ENCODE assay signal across 11 cellular contexts in genomic region chrX:48020472-48020871, GRCh38. TPM values are rescaled to one million over a fixed set of nuclear protein-coding genes. Genes with fewer than 3 reads are reported as not detected.
A peak's percentile ranks its signal among the peaks of the same experiment; 100 is the strongest.
DNase-seq lines count a peak whose midpoint lies in the region; ATAC-seq, FAIRE-seq and TF ChIP-seq lines count a peak whose summit lies in the region.
"Not testable (repeated sequence)": the region's sequence is repeated elsewhere in the genome, so short reads cannot be mapped to it uniquely, and the experiment has no call there.
"Had no signal": no experiment of that assay in that cellular context is flagged by ENCODE, and none has a peak within 500 bp of the region (broad histone marks: within the 10 kb centered on the region; RNA-seq: fewer than 3 reads in every experiment).

No MANE protein-coding gene starts in this region.

- H3K4me3 Mint-ChIP-seq in T-cell: peak overlapping the region; percentile 81 to 94 (median 83)
- peak overlapping the region; percentile 60 for H3K4me3 Mint-ChIP-seq in activated T-cell treated with anti-CD3 and anti-CD28 coated beads, Interleukin-2, amount 50 U/mL, for 4 hours
- H3K4me3 Mint-ChIP-seq in natural killer cell treated with Interleukin-12 subunit alpha and Interleukin-12 subunit beta and Interleukin-15 and Interleukin-18, amount 100 ng/mL, for 72 hours: peak overlapping the region; percentile 96

- not testable (repeated sequence) for H3K4me1 ChIP-seq in A549; GM23248 (ENCODE audit: insufficient read depth); mammary epithelial cell (ENCODE audit: insufficient read depth, low read length); heart left ventricle

- H3K27me3 ChIP-seq in GM23248 (replicated peaks; ENCODE audit: insufficient read depth); mammary epithelial cell (ENCODE audit: insufficient read depth, low read length); heart left ventricle: not testable (repeated sequence)

- peak overlapping the region in 1 of 2 donors; percentile 98 for H3K27ac Mint-ChIP-seq in T-cell
- H3K27ac Mint-ChIP-seq in natural killer cell treated with Interleukin-12 subunit alpha and Interleukin-12 subunit beta and Interleukin-15 and Interleukin-18, amount 100 ng/mL, for 72 hours: peak overlapping the region; percentile 93 to 97

- not testable (repeated sequence) for H3F3A ChIP-seq in GM23248 (ENCODE audit: insufficient read depth)

- 54% methylated on average over 11 of the region's 11 CpGs for WGBS in A549 (ENCODE audit: missing lambda C conversion rate)
- WGBS in GM23248 (ENCODE audit: low coverage in 1 of 2, low lambda C conversion rate in 2 of 2, missing lambda C conversion rate in 2 of 2), 2 experiments: 9 to 13% methylated on average over 9 to 11 of the region's 11 CpGs
- WGBS in mammary epithelial cell (ENCODE audit: low coverage, missing lambda C conversion rate): 38% methylated on average over 7 of the region's 11 CpGs
- 38 to 70% (median 56%) methylated on average over 11 of the region's 11 CpGs for WGBS in heart left ventricle, 4 donors

- H3K36me3 ChIP-seq in GM23248 (ENCODE audit: low read depth); mammary epithelial cell (ENCODE audit: insufficient read depth, low read length); heart left ventricle: not testable (repeated sequence)

- BruUV-seq in mammary epithelial cell (replicated peaks; lab: Mats Ljungman, UMichigan): not testable (repeated sequence)

- TF ChIP-seq EP300 in A549 (IDR thresholded peaks at IDR 0.05): not testable (repeated sequence)

- peak overlapping the region in 1 of 2 experiments; percentile 94; a peak in 1 of 6 replicates for H3K27ac ChIP-seq in A549
- 0 out of 2 replicates have a peak overlapping the region, but pooled peaks have one; percentile 81 for H3K27ac ChIP-seq in GM23248
- not testable (repeated sequence) for H3K27ac ChIP-seq in mammary epithelial cell (ENCODE audit: insufficient read depth, low read depth, low read length)
- H3K27ac ChIP-seq in heart left ventricle: peak overlapping the region in 7 of 12 donors; percentile 80 to 97 (median 89)

- not testable (repeated sequence) for H3K9me2 ChIP-seq in GM23248 (ENCODE audit: insufficient read depth)

- H3K79me2 ChIP-seq in GM23248 (ENCODE audit: insufficient read depth); mammary epithelial cell (ENCODE audit: insufficient read depth, low read length): not testable (repeated sequence)

- H3K36me3 Mint-ChIP-seq in T-cell; activated T-cell treated with anti-CD3 and anti-CD28 coated beads, Interleukin-2, amount 50 U/mL, for 4 hours (ENCODE audit: insufficient read depth); natural killer cell treated with Interleukin-12 subunit alpha and Interleukin-12 subunit beta and Interleukin-15 and Interleukin-18, amount 100 ng/mL, for 72 hours: not testable (repeated sequence)

- POLR2A ChIA-PET in A549 (lab: Yijun Ruan, JAX); T-cell (lab: Charles Lee): not testable (repeated sequence)

- intact Hi-C loops in mammary epithelial cell (cut with micrococcal nuclease) (loop anchor here (2.0 to 10.0 kb wide), 2 partner anchors 184 to 366 kb away; partner anchors contain the start of genes ELK1, UXT and ZNF81), heart left ventricle (cut with DNase I) (loop anchor here in 9 of 10 donors (5.0 to 10.0 kb wide), 7 partner anchors 183 to 826 kb away; partner anchors contain the start of genes ARAF (in 4 of the 9), ZNF81 (in 4 of the 9), ELK1 (in 3 of the 9) and UXT (in 3 of the 9))

- DNase-seq in A549 (ENCODE audit: low read depth in 1 of 2, low spot score in 1 of 2); GM23248; activated T-cell treated with anti-CD3 and anti-CD28 coated beads, Interleukin-2, amount 50 U/mL, for 4 hours; mammary epithelial cell; heart left ventricle; natural killer cell treated with Interleukin-12 subunit alpha and Interleukin-12 subunit beta and Interleukin-15 and Interleukin-18, amount 100 ng/mL, for 72 hours (ENCODE audit: low spot score): not testable (repeated sequence)
- DNase-seq in T-cell: peak in 3 of 34 experiments; percentile 8 to 23 (median 17)
- DNase-seq in stimulated activated CD4-positive, alpha-beta T cell treated with anti-CD3 and anti-CD28 coated beads, Interleukin-4, amount 100 ng/mL, for 24 hours: peak; percentile 46

- H3K9me3 Mint-ChIP-seq in T-cell; activated T-cell treated with anti-CD3 and anti-CD28 coated beads, Interleukin-2, amount 50 U/mL, for 4 hours; natural killer cell treated with Interleukin-12 subunit alpha and Interleukin-12 subunit beta and Interleukin-15 and Interleukin-18, amount 100 ng/mL, for 72 hours: not testable (repeated sequence)

- dilution Hi-C loops in mammary epithelial cell (cut with HindIII; ENCODE audit: low sequenced_read_pairs): not testable (repeated sequence)

- CTCF ChIA-PET in A549 (lab: Yijun Ruan, JAX): interaction anchor here (1.2 kb wide), 1 partner anchor 376 kb away, joined by 3 read pairs; no protein-coding TSS in a partner anchor
- CTCF ChIA-PET in T-cell (lab: Charles Lee): interaction anchor here in 1 of 2 donors (0.7 kb wide), 1 partner anchor 192 kb away, joined by 3 read pairs; no protein-coding TSS in a partner anchor
- CTCF ChIA-PET in mammary epithelial cell (lab: Charles Lee; ENCODE audit: low non-redundant PET): not testable (repeated sequence)

- H3K4me3 ChIP-seq in A549 (peak overlapping the region; percentile 54; the same call in 2 of the 3 replicates), GM23248 (peak overlapping the region; percentile 82), mammary epithelial cell (replicated peaks in 1 of 3; ENCODE audit: insufficient read depth in 1 of 3, low read depth in 2 of 3, low read length in 3 of 3) (peak overlapping the region in 2 of 3 experiments; percentile 49 to 58), heart left ventricle (peak overlapping the region in 10 of 12 donors; percentile 29 to 88 (median 60))

- not testable (repeated sequence) for H3K9me3 ChIP-seq in A549; GM23248 (ENCODE audit: low read depth); mammary epithelial cell (replicated peaks; ENCODE audit: insufficient read depth, low read length); heart left ventricle

- FAIRE-seq in A549 (lab: Jason Lieb, UNC): not testable (repeated sequence)

- peaks cover 2 to 13% (median 9%) of the 10 kb centered on the region in 3 donors for H3K4me1 Mint-ChIP-seq in T-cell
- peaks cover 12% of the 10 kb centered on the region for H3K4me1 Mint-ChIP-seq in activated T-cell treated with anti-CD3 and anti-CD28 coated beads, Interleukin-2, amount 50 U/mL, for 4 hours (ENCODE audit: low read depth)
- peaks cover 13% of the 10 kb centered on the region in 2 donors for H3K4me1 Mint-ChIP-seq in natural killer cell treated with Interleukin-12 subunit alpha and Interleukin-12 subunit beta and Interleukin-15 and Interleukin-18, amount 100 ng/mL, for 72 hours (ENCODE audit: low read depth in 2 of 2)

- H4K20me1 ChIP-seq in GM23248 (ENCODE audit: insufficient read depth); mammary epithelial cell (ENCODE audit: insufficient read depth, low read length): not testable (repeated sequence)

- peak overlapping the region; percentile 98 for H2AFZ ChIP-seq in GM23248
- not testable (repeated sequence) for H2AFZ ChIP-seq in mammary epithelial cell (ENCODE audit: low read depth, low read length)

- H3K27me3 Mint-ChIP-seq in T-cell; activated T-cell treated with anti-CD3 and anti-CD28 coated beads, Interleukin-2, amount 50 U/mL, for 4 hours (ENCODE audit: low read depth); natural killer cell treated with Interleukin-12 subunit alpha and Interleukin-12 subunit beta and Interleukin-15 and Interleukin-18, amount 100 ng/mL, for 72 hours: not testable (repeated sequence)

- H3K4me2 ChIP-seq in A549 (peak overlapping the region; percentile 65), GM23248 (ENCODE audit: unreplicated experiment) (peak overlapping the region; percentile 88), mammary epithelial cell (ENCODE audit: insufficient read depth, low read depth, low read length) (peak overlapping the region; percentile 54)

- TF ChIP-seq CTCF in A549 (IDR thresholded peaks at IDR 0.05); mammary epithelial cell (conservative IDR thresholded peaks at IDR 0.05 in 1 of 2, IDR thresholded peaks at IDR 0.05 in 1 of 2; ENCODE audit: extremely low read depth in 1 of 2, insufficient read depth in 1 of 2, low read depth in 1 of 2, low read length in 2 of 2); heart left ventricle (IDR thresholded peaks at IDR 0.05): not testable (repeated sequence)

- H3K9ac ChIP-seq in GM23248: peak overlapping the region; percentile 97; the same call in 1 of the 2 replicates
- not testable (repeated sequence) for H3K9ac ChIP-seq in mammary epithelial cell (ENCODE audit: insufficient read depth, low read length)

- not testable (repeated sequence) for ATAC-seq in A549, heart left ventricle
- peak in 3 of 4 experiments; percentile 14 to 38 (median 31) for ATAC-seq in T-cell (replicated peaks in 1 of 4)
- ATAC-seq in activated T-cell treated with anti-CD3 and anti-CD28 coated beads, Interleukin-2, amount 50 U/mL, for 4 hours: peak; percentile 66 to 71
- peak; percentile 41 to 52 for ATAC-seq in natural killer cell treated with Interleukin-12 subunit alpha and Interleukin-12 subunit beta and Interleukin-15 and Interleukin-18, amount 100 ng/mL, for 72 hours

- TF ChIP-seq RAD21 in A549 (conservative IDR thresholded peaks at IDR 0.05 in 1 of 2, IDR thresholded peaks at IDR 0.05 in 1 of 2): not testable (repeated sequence)

- in situ Hi-C loops in GM23248 (cut with MboI): not testable (repeated sequence)
- in situ Hi-C loops in mammary epithelial cell (cut with MboI; ENCODE audit: low sequenced_read_pairs in 2 of 2): loop anchor here (10.0 kb wide), 2 partner anchors 166 to 196 kb away; no protein-coding TSS in a partner anchor

- not testable (repeated sequence) for TF ChIP-seq POLR2A in A549 (IDR thresholded peaks at IDR 0.05; ENCODE audit: low read length); heart left ventricle (IDR thresholded peaks at IDR 0.05)

RNA-seq across cellular contexts. Expression of gene SPACA5, which starts 13.7 kb away (rescaled TPM):
- polyA plus RNA-seq in A549 (2011; rRNA removed): not detected in 2 replicates
- not detected in 2 replicates for polyA plus RNA-seq in A549 (2012; cell fraction: cytosol; rRNA removed)
- not detected in 2 replicates for polyA plus RNA-seq in A549 (2012; cell fraction: nucleus; rRNA removed)
- not detected in 3 replicates for polyA plus RNA-seq in A549 (2017; fragmentation: RNase III; extraction: RNeasy Plus Mini Kit Qiagen cat#74134 plus additional on column Dnase treatment)
- not detected in 2 replicates for polyA minus RNA-seq in A549 (2011; rRNA and poly(A)+ RNA removed)
- total RNA-seq in GM23248 (2014; rRNA removed; shearing (Covaris generic)): not detected in 2 replicates
- not detected in 2 replicates for polyA plus RNA-seq in GM23248 (2016; fragmentation: Nextera tagmentation; extraction: Ambion mirVana)
- not detected for total RNA-seq in T-cell
- not detected for total RNA-seq in activated T-cell treated with anti-CD3 and anti-CD28 coated beads, Interleukin-2, amount 50 U/mL, for 4 hours
- total RNA-seq in mammary epithelial cell: not detected
- not detected for polyA plus RNA-seq in mammary epithelial cell
- not detected for polyA minus RNA-seq in mammary epithelial cell
- total RNA-seq in heart left ventricle: not detected
- not detected for polyA plus RNA-seq in heart left ventricle
- total RNA-seq in natural killer cell treated with Interleukin-12 subunit alpha and Interleukin-12 subunit beta and Interleukin-15 and Interleukin-18, amount 100 ng/mL, for 72 hours: not detected
- total RNA-seq: activated B cell treated with CpG ODN at 0.5 μM for 24 hours, dermis microvascular lymphatic vessel endothelial cell, osteocyte had no signal

RNA-seq across cellular contexts. Expression of gene ZNF182, which starts 16.7 kb away (rescaled TPM):
- polyA plus RNA-seq in A549 (2011; rRNA removed) (5.1 and 5.5 TPM in 2 replicates), A549 (2017; fragmentation: RNase III; extraction: RNeasy Plus Mini Kit Qiagen cat#74134 plus additional on column Dnase treatment) (3.7 to 4.5 TPM (median 4.1 TPM) in 3 replicates), GM23248 (2016; fragmentation: Nextera tagmentation; extraction: Ambion mirVana) (2.6 TPM in 2 replicates), mammary epithelial cell (1.2 TPM), heart left ventricle (1 to 10 TPM; 1.9 to 2.5 TPM)
- 0.77 and 0.92 TPM in 2 replicates for polyA plus RNA-seq in A549 (2012; cell fraction: cytosol; rRNA removed)
- 1.1 and 1.4 TPM in 2 replicates for polyA plus RNA-seq in A549 (2012; cell fraction: nucleus; rRNA removed)
- polyA minus RNA-seq in A549 (2011; rRNA and poly(A)+ RNA removed): 1.6 and 2.1 TPM in 2 replicates
- 1.0 and 1.6 TPM in 2 replicates for total RNA-seq in GM23248 (2014; rRNA removed; shearing (Covaris generic))
- total RNA-seq in T-cell (10 to 100 TPM in 3 of 5 donors, 1 to 10 TPM in 2; 7.7 to 13.0 (median 11.4) TPM), mammary epithelial cell (1 to 10 TPM; 3.2 to 3.8 TPM), heart left ventricle (1 to 10 TPM; 1.8 to 4.8 (median 3.0) TPM)
- 1 to 10 TPM; 3.3 to 4.0 (median 3.7) TPM for total RNA-seq in activated T-cell treated with anti-CD3 and anti-CD28 coated beads, Interleukin-2, amount 50 U/mL, for 4 hours
- polyA minus RNA-seq in mammary epithelial cell: 0.83 TPM
- 1 to 10 TPM; 6.9 to 7.0 TPM for total RNA-seq in natural killer cell treated with Interleukin-12 subunit alpha and Interleukin-12 subunit beta and Interleukin-15 and Interleukin-18, amount 100 ng/mL, for 72 hours

RNA-seq across cellular contexts. Expression of gene ZNF630, which starts 51.0 kb away (rescaled TPM):
- polyA plus RNA-seq in A549 (2011; rRNA removed) (0.88 and 1.2 TPM in 2 replicates), A549 (2017; fragmentation: RNase III; extraction: RNeasy Plus Mini Kit Qiagen cat#74134 plus additional on column Dnase treatment) (0.46 to 0.58 TPM (median 0.54 TPM) in 3 replicates), GM23248 (2016; fragmentation: Nextera tagmentation; extraction: Ambion mirVana) (0.41 and 0.53 TPM in 2 replicates), mammary epithelial cell (0.35 TPM), heart left ventricle (1 to 10 TPM; 1.3 to 1.6 TPM)
- polyA plus RNA-seq in A549 (2012; cell fraction: cytosol; rRNA removed): 0.11 and 0.13 TPM in 2 replicates
- 0.18 and 0.31 TPM in 2 replicates for polyA plus RNA-seq in A549 (2012; cell fraction: nucleus; rRNA removed)
- 0.39 and 1.1 TPM in 2 replicates for polyA minus RNA-seq in A549 (2011; rRNA and poly(A)+ RNA removed)
- total RNA-seq in GM23248 (2014; rRNA removed; shearing (Covaris generic)): 0.22 and 0.25 TPM in 2 replicates
- total RNA-seq in T-cell (1 to 10 TPM; 2.1 to 3.3 (median 2.7) TPM), mammary epithelial cell (1 to 10 TPM; 1.2 to 2.7 TPM), heart left ventricle (1 to 10 TPM; 1.7 to 4.3 (median 2.3) TPM)
- total RNA-seq in activated T-cell treated with anti-CD3 and anti-CD28 coated beads, Interleukin-2, amount 50 U/mL, for 4 hours: under 1 TPM; 0.25 to 0.84 (median 0.42) TPM
- polyA minus RNA-seq in mammary epithelial cell: not detected
- 1 to 10 TPM in 1 of 2 donors, under 1 TPM in 1; 0.74 to 2.3 TPM for total RNA-seq in natural killer cell treated with Interleukin-12 subunit alpha and Interleukin-12 subunit beta and Interleukin-15 and Interleukin-18, amount 100 ng/mL, for 72 hours
- total RNA-seq: activated B cell treated with CpG ODN at 0.5 μM for 24 hours had no signal
